2 cellular contexts compared by ENCODE assay signal in the genomic region with DNA sequence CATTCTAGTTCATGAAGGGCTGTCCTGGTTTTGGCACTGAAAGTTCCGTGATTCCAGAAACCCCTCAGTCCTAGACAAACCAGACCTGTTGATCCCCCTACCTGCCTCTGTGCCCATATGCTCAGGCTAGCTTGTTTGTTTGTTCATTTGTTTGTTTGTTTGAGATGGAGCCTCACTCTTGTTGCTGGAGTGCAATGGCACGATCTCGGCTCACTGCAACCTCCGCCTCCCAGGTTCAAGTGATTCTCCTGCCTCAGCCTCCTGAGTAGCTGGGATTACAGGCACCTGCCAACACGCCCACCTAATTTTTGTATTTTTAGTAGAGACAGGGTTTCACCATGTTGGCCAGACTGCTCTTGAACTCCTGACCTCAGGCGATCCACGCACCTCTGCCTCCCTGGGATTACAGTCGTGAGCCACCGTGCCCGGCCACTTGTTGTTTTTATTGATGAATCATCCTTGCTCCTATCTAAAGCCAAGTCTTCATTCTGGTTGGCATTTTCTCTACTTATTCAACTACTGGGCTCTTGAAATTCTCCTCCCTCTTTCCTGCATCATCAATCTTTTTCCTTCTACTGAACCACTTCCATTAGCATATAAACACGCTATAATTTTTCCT.
TF ChIP-seq lines count a peak whose summit lies in the region.

No MANE protein-coding gene starts in this region.

TF ChIP-seq in K562, 482 proteins besides CTCF, POLR2A, EP300 and RAD21 (continued from another document and continues in another):
- 0 out of 2 replicates have a peak, but pooled peaks have one; percentile 31 for TF ChIP-seq DMBX1 (CRISPR knock-in tag; IDR thresholded peaks at IDR 0.05; ENCODE audit: borderline replicate concordance)
- peak; percentile 37 for TF ChIP-seq ZNF316 (IDR thresholded peaks at IDR 0.05)
- TF ChIP-seq, protein P1, sequence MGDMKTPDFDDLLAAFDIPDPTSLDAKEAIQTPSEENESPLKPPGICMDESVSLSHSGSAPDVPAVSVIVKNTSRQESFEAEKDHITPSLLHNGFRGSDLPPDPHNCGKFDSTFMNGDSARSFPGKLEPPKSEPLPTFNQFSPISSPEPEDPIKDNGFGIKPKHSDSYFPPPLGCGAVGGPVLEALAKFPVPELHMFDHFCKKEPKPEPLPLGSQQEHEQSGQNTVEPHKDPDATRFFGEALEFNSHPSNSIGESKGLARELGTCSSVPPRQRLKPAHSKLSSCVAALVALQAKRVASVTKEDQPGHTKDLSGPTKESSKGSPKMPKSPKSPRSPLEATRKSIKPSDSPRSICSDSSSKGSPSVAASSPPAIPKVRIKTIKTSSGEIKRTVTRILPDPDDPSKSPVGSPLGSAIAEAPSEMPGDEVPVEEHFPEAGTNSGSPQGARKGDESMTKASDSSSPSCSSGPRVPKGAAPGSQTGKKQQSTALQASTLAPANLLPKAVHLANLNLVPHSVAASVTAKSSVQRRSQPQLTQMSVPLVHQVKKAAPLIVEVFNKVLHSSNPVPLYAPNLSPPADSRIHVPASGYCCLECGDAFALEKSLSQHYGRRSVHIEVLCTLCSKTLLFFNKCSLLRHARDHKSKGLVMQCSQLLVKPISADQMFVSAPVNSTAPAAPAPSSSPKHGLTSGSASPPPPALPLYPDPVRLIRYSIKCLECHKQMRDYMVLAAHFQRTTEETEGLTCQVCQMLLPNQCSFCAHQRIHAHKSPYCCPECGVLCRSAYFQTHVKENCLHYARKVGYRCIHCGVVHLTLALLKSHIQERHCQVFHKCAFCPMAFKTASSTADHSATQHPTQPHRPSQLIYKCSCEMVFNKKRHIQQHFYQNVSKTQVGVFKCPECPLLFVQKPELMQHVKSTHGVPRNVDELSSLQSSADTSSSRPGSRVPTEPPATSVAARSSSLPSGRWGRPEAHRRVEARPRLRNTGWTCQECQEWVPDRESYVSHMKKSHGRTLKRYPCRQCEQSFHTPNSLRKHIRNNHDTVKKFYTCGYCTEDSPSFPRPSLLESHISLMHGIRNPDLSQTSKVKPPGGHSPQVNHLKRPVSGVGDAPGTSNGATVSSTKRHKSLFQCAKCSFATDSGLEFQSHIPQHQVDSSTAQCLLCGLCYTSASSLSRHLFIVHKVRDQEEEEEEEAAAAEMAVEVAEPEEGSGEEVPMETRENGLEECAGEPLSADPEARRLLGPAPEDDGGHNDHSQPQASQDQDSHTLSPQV (IDR thresholded peaks at IDR 0.05): 0 out of 2 replicates have a peak, but pooled peaks have one; percentile 11
- TF ChIP-seq ZNF584 (CRISPR knock-in tag; IDR thresholded peaks at IDR 0.05; ENCODE audit: low read depth): no peak
- TF ChIP-seq ILF3 (IDR thresholded peaks at IDR 0.05; ENCODE audit: borderline replicate concordance): no peak
- no peak for TF ChIP-seq ZBTB1 (CRISPR knock-in tag; IDR thresholded peaks at IDR 0.05; ENCODE audit: borderline replicate concordance, low read depth)
- TF ChIP-seq UBTF (IDR thresholded peaks at IDR 0.05; ENCODE audit: borderline replicate concordance in 1 of 2, low read depth in 2 of 2, low read length in 2 of 2): no peak
- TF ChIP-seq MAFG (tag; conservative IDR thresholded peaks at IDR 0.05): peak; percentile 47
- TF ChIP-seq C11orf30 (IDR thresholded peaks at IDR 0.05; ENCODE audit: low read depth): peak; percentile 38; the same call in 1 of the 2 replicates
- no peak for TF ChIP-seq TCF15 (CRISPR knock-in tag; IDR thresholded peaks at IDR 0.05)

TF ChIP-seq in SK-N-SH treated with all-trans-retinoic acid at 6 μM for 48 hours, 23 proteins besides CTCF, POLR2A, EP300 and RAD21 (continued from another document):
- TF ChIP-seq PATZ1 (CRISPR knock-in tag; IDR thresholded peaks at IDR 0.05; ENCODE audit: borderline replicate concordance) (no peak), TOX (CRISPR knock-in tag; IDR thresholded peaks at IDR 0.05; ENCODE audit: borderline replicate concordance) (no peak), PPARA (CRISPR knock-in tag; IDR thresholded peaks at IDR 0.05; ENCODE audit: borderline replicate concordance) (no peak)
